14 cellular contexts compared by ENCODE assay signal in the genomic region with DNA sequence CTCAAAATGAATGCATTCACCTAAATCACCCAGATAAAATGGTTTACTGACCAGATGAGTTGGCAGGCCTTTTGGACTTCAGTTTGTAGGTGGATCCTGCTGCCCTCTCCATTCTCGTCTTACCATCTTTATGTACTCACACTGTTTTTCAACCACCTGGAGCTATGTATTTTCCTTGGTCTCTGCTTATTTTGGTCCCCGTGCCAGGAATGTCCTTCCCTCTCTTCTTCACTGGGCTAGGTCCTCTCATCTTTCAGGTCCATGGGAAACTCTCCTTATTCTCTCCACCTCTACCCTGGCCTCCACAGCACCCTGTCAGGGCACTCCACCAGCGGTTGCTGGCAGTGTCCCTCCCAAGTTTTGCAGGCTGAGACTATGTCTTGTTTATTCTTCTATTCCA. TPM values are rescaled to one million over a fixed set of nuclear protein-coding genes. Genes with fewer than 3 reads are reported as not detected.
A peak's percentile ranks its signal among the peaks of the same experiment; 100 is the strongest.
DNase-seq lines count a peak whose midpoint lies in the region; ATAC-seq and TF ChIP-seq lines count a peak whose summit lies in the region.
"Had no signal": no experiment of that assay in that cellular context is flagged by ENCODE, and none has a peak within 500 bp of the region (broad histone marks: within the 10 kb centered on the region; RNA-seq: fewer than 3 reads in every experiment).

No MANE protein-coding gene starts in this region.

- H3K36me3 ChIP-seq in left ventricle myocardium inferior (no peaks in the 10 kb centered on the region), left lung (no peaks in the 10 kb centered on the region), upper lobe of right lung (no peaks in the 10 kb centered on the region)
- H3K36me3 ChIP-seq: neutrophil had no signal

- H3K4me1 Mint-ChIP-seq in T-helper 17 cell (peaks cover 48% of the 10 kb centered on the region), MCF 10A (ENCODE audit: insufficient read depth, unreplicated experiment) (peaks cover 8% of the 10 kb centered on the region)

- CTCF ChIA-PET in MCF 10A (lab: Yijun Ruan, JAX) = interaction anchor here (0.6 kb wide), 1 partner anchor 205 kb away, joined by 4 read pairs; no protein-coding TSS in a partner anchor

- H3K4me1 ChIP-seq in left ventricle myocardium inferior (peaks cover 62% of the 10 kb centered on the region), left lung (peaks cover 0 to 55% of the 10 kb centered on the region in 2 donors), upper lobe of right lung (peaks cover 17% of the 10 kb centered on the region)

- H3K27ac ChIP-seq in left ventricle myocardium inferior (replicated peaks) = peak overlapping the region; percentile 85
- H3K27ac ChIP-seq in left lung = peak overlapping the region; percentile 34 to 35
- H3K27ac ChIP-seq in upper lobe of right lung = peak overlapping the region; percentile 48
- H3K27ac ChIP-seq: neutrophil, RWPE1 had no signal

- peaks cover 23% of the 10 kb centered on the region for H3K36me3 Mint-ChIP-seq in T-helper 17 cell (ENCODE audit: low read depth)
- H3K36me3 Mint-ChIP-seq in MCF 10A (ENCODE audit: insufficient read depth, unreplicated experiment) = no peaks in the 10 kb centered on the region

- peak overlapping the region; percentile 86 for H3K4me3 ChIP-seq in left ventricle myocardium inferior
- H3K4me3 ChIP-seq in left lung = peak overlapping the region in 1 of 2 donors; percentile 60
- H3K4me3 ChIP-seq in upper lobe of right lung = peak overlapping the region; percentile 72

- no peaks in the 10 kb centered on the region for H3K9me3 Mint-ChIP-seq in MCF 10A (ENCODE audit: unreplicated experiment)

- TF ChIP-seq CTCF in left ventricle myocardium inferior (IDR thresholded peaks at IDR 0.05; ENCODE audit: borderline replicate concordance) (no peak), left lung (IDR thresholded peaks at IDR 0.05) (no peak), upper lobe of right lung (IDR thresholded peaks at IDR 0.05) (no peak), MCF 10A (IDR thresholded peaks at IDR 0.05; ENCODE audit: unreplicated experiment) (no peak)

- H3K27me3 Mint-ChIP-seq in T-helper 17 cell (no peaks in the 10 kb centered on the region), MCF 10A (ENCODE audit: insufficient read depth, unreplicated experiment) (no peaks in the 10 kb centered on the region)

- H3K9me3 ChIP-seq in left ventricle myocardium inferior (replicated peaks) (no peaks in the 10 kb centered on the region), T-helper 17 cell (ENCODE audit: control insufficient read depth, low read length, poor library complexity, severe bottlenecking) (no peaks in the 10 kb centered on the region), left lung (no peaks in the 10 kb centered on the region), upper lobe of right lung (no peaks in the 10 kb centered on the region)
- H3K9me3 ChIP-seq: neutrophil had no signal

- H3K27ac Mint-ChIP-seq in T-helper 17 cell (no peak overlapping the region), MCF 10A (ENCODE audit: low read depth, unreplicated experiment) (no peak overlapping the region)

- DNase-seq in left ventricle myocardium inferior (no peak), cardiac septum (ENCODE audit: low spot score) (no peak), T-helper 17 cell (no peak), left lung (no peak), upper lobe of right lung (no peak), activated gamma-delta T cell (lab: John Stamatoyannopoulos, UW) (no peak), MCF 10A (ENCODE audit: unreplicated experiment) (no peak)
- DNase-seq: activated effector memory CD4-positive, alpha-beta T cell treated with anti-CD3 and anti-CD28 coated beads, Interleukin-2, amount 50 U/mL, for 16 hours; cortex of kidney; GF-D8; islet precursor cell had no signal

- intact Hi-C loops in left ventricle myocardium inferior (cut with micrococcal nuclease) (no loop called here), cardiac septum (cut with DNase I) (loop anchor here (5.0 to 10.0 kb wide), 2 partner anchors 48 to 130 kb away; no protein-coding TSS in a partner anchor), left lung (cut with DNase I) (no loop called here), upper lobe of right lung (cut with DNase I) (no loop called here), MCF 10A (cut with micrococcal nuclease) (no loop called here)

- peaks cover 7% of the 10 kb centered on the region for H3K27me3 ChIP-seq in left ventricle myocardium inferior (ENCODE audit: low read depth)
- peaks cover 0 to 25% of the 10 kb centered on the region in 2 donors for H3K27me3 ChIP-seq in left lung
- no peaks in the 10 kb centered on the region for H3K27me3 ChIP-seq in upper lobe of right lung

- BruUV-seq in MCF 10A (replicated peaks; lab: Mats Ljungman, UMichigan) = no TSS peak

- ATAC-seq in T-helper 17 cell (no peak), left lung (no peak), upper lobe of right lung (no peak), HG03432 (IDR thresholded peaks at IDR 0.05; ENCODE audit: unreplicated experiment) (no peak)

- peak overlapping the region; percentile 97 for H3K4me3 Mint-ChIP-seq in T-helper 17 cell
- no peak overlapping the region for H3K4me3 Mint-ChIP-seq in MCF 10A (ENCODE audit: unreplicated experiment)

- POLR2A ChIA-PET in MCF 10A (lab: Yijun Ruan, JAX) = no interaction called here

RNA-seq across cellular contexts. Expression of a gene that starts 2.6 kb away (rescaled TPM):
- total RNA-seq in left ventricle myocardium inferior (9.0 TPM), cardiac septum (7.3 TPM), T-helper 17 cell (10 to 100 TPM; 88.5 to 89.7 TPM), left lung (10 to 100 TPM in 1 of 2 donors, 1 to 10 TPM in 1; 9.4 to 14.1 TPM), upper lobe of right lung (25.2 TPM), MCF 10A (2022) (not detected in 2 replicates)

Comparison
In these comparisons a context has a peak if more than half of its experiments do, and no peak if none do; other contexts are left out.
1. H3K27ac ChIP-seq: peak in every context shown above with its lines; median percentile 85 in left ventricle myocardium inferior; 48 in upper lobe of right lung; 34 in left lung.